ENCODE assay signal across 8 cellular contexts in genomic region chr19:6739390-6739883, GRCh38. TPM values are rescaled to one million over a fixed set of nuclear protein-coding genes. Genes with fewer than 3 reads are reported as not detected.
DNase-seq lines count a peak whose midpoint lies in the region; ATAC-seq and TF ChIP-seq lines count a peak whose summit lies in the region.

TRIP10 (plus strand) TSS chr19:6739680; CDS start chr19:6739762, 82 bp downstream.

- peak within 1 kb of the TSS; percentile 98 for H3K27ac Mint-ChIP-seq in natural killer cell
- H3K27ac Mint-ChIP-seq in stimulated activated naive B cell treated with anti-CD40 and anti-IgM and Interleukin-4, amounts not matched to agents 10 μg/mL and 1 μg/mL and 100 μg/mL, for 72 hours = peak within 1 kb of the TSS; percentile 98

- DNase-seq in AML-193 (lab: John Stamatoyannopoulos, UW) (peak; percentile 58), HPDE6-E6E7 (ENCODE audit: extremely low spot score) (peak; percentile 55), RPMI7951 (ENCODE audit: low read depth) (peak; percentile 75), fibroblast of the aortic adventitia (ENCODE audit: low read depth) (peak; percentile 78), natural killer cell (peak; percentile 78)
- peak; percentile 93 for DNase-seq in activated effector memory CD4-positive, alpha-beta T cell treated with anti-CD3 and anti-CD28 coated beads, Interleukin-2, amount 50 U/mL, for 16 hours
- DNase-seq in stimulated activated naive B cell treated with anti-CD40 and anti-IgM and Interleukin-4, amounts not matched to agents 10 μg/mL and 1 μg/mL and 100 μg/mL, for 72 hours = peak; percentile 69

- intact Hi-C loops in natural killer cell (cut with micrococcal nuclease) = loop anchor here (5.0 kb wide), 1 partner anchor 222 kb away; no protein-coding TSS in a partner anchor

- H3K27me3 Mint-ChIP-seq in natural killer cell (ENCODE audit: low read depth in 2 of 2) = no peaks in the 10 kb centered on the region
- no peaks in the 10 kb centered on the region for H3K27me3 Mint-ChIP-seq in stimulated activated naive B cell treated with anti-CD40 and anti-IgM and Interleukin-4, amounts not matched to agents 10 μg/mL and 1 μg/mL and 100 μg/mL, for 72 hours

- no peak for TF ChIP-seq CTCF in fibroblast of the aortic adventitia (IDR thresholded peaks at IDR 0.05; ENCODE audit: insufficient read depth, low read length)
- no peak for TF ChIP-seq CTCF in natural killer cell (IDR thresholded peaks at IDR 0.05)

- ATAC-seq in natural killer cell (peak; percentile 16 to 47 (median 17)), GM21528 (IDR thresholded peaks at IDR 0.05; ENCODE audit: low FRiP score, unreplicated experiment) (no peak)
- ATAC-seq in stimulated activated naive B cell treated with anti-CD40 and anti-IgM and Interleukin-4, amounts not matched to agents 10 μg/mL and 1 μg/mL and 100 μg/mL, for 72 hours (replicated peaks) = peak in 1 of 2 donors; percentile 4

- H3K9me3 Mint-ChIP-seq in natural killer cell = no peaks in the 10 kb centered on the region
- H3K9me3 Mint-ChIP-seq in stimulated activated naive B cell treated with anti-CD40 and anti-IgM and Interleukin-4, amounts not matched to agents 10 μg/mL and 1 μg/mL and 100 μg/mL, for 72 hours = no peaks in the 10 kb centered on the region

- peak within 1 kb of the TSS; percentile 85 for H3K4me3 ChIP-seq in fibroblast of the aortic adventitia (ENCODE audit: low read depth, low read length)

- H3K4me3 Mint-ChIP-seq in natural killer cell = peak within 1 kb of the TSS; percentile 96
- H3K4me3 Mint-ChIP-seq in stimulated activated naive B cell treated with anti-CD40 and anti-IgM and Interleukin-4, amounts not matched to agents 10 μg/mL and 1 μg/mL and 100 μg/mL, for 72 hours = peak within 1 kb of the TSS; percentile 89 to 90

- H3K4me1 Mint-ChIP-seq in natural killer cell = peaks cover 29 to 41% of the 10 kb centered on the region in 2 donors
- H3K4me1 Mint-ChIP-seq in stimulated activated naive B cell treated with anti-CD40 and anti-IgM and Interleukin-4, amounts not matched to agents 10 μg/mL and 1 μg/mL and 100 μg/mL, for 72 hours = peaks cover 41 to 66% of the 10 kb centered on the region in 2 donors

- H3K36me3 Mint-ChIP-seq in natural killer cell = no peaks in the 10 kb centered on the region
- peaks cover 24 to 34% of the 10 kb centered on the region in 2 donors for H3K36me3 Mint-ChIP-seq in stimulated activated naive B cell treated with anti-CD40 and anti-IgM and Interleukin-4, amounts not matched to agents 10 μg/mL and 1 μg/mL and 100 μg/mL, for 72 hours

RNA-seq across cellular contexts. Expression of gene TRIP10, which starts in this region (rescaled TPM):
- 31.0 and 34.6 TPM in 2 replicates for total RNA-seq in RPMI7951 (2014; rRNA removed; shearing (Covaris generic))
- total RNA-seq in fibroblast of the aortic adventitia (ENCODE audit: low replicate concordance) (33.3 and 44.9 TPM in 2 replicates), natural killer cell (1 to 10 TPM; 1.0 to 5.2 (median 3.3) TPM)
